Comparison of ENCODE assay signal across 8 cellular contexts in genomic region chr11:120344302-120345004, GRCh38. TPM values are rescaled to one million over a fixed set of nuclear protein-coding genes. Genes with fewer than 3 reads are reported as not detected.
DNase-seq lines count a peak whose midpoint lies in the region; ATAC-seq and TF ChIP-seq lines count a peak whose summit lies in the region.

No MANE protein-coding gene starts in this region.

- H3K4me3 ChIP-seq in MM.1S (ENCODE audit: low read length): peak overlapping the region; percentile 45

- H3K4me3 Mint-ChIP-seq in activated T-cell treated with anti-CD3 and anti-CD28 coated beads, Interleukin-2, amount 50 U/mL, for 72 hours: peak overlapping the region; percentile 60 to 69
- peak overlapping the region in 7 of 8 donors; percentile 0 to 46 (median 24) for H3K4me3 Mint-ChIP-seq in naive B cell

- H3K4me2 ChIP-seq in MM.1S (ENCODE audit: low read depth, low read length): peak overlapping the region; percentile 88

- H3K36me3 ChIP-seq in MM.1S (replicated peaks; ENCODE audit: insufficient read depth, low read length): 0 out of 2 replicates have a peak, but pooled peaks cover 3% of the 10 kb centered on the region

- peak overlapping the region; percentile 56 for H3K27ac Mint-ChIP-seq in activated T-cell treated with anti-CD3 and anti-CD28 coated beads, Interleukin-2, amount 50 U/mL, for 72 hours
- H3K27ac Mint-ChIP-seq in naive B cell: peak overlapping the region in 2 of 6 donors; percentile 2 to 39

- peak overlapping the region; percentile 78 for H3K27ac ChIP-seq in MM.1S (ENCODE audit: low read length)

- peaks cover 41% of the 10 kb centered on the region for H3F3A ChIP-seq in MM.1S (ENCODE audit: insufficient read depth, low read length)

- H3K4me1 Mint-ChIP-seq in activated T-cell treated with anti-CD3 and anti-CD28 coated beads, Interleukin-2, amount 50 U/mL, for 72 hours (ENCODE audit: low read depth): peaks cover 36% of the 10 kb centered on the region
- peaks cover 28 to 45% (median 34%) of the 10 kb centered on the region in 3 donors for H3K4me1 Mint-ChIP-seq in naive B cell

- no peaks in the 10 kb centered on the region for H3K27me3 ChIP-seq in MM.1S (replicated peaks; ENCODE audit: insufficient read depth, low read length)

- POLR2A ChIA-PET in HEK293T (lab: Yijun Ruan, JAX): no interaction called here

- peaks cover 87% of the 10 kb centered on the region for H3K79me2 ChIP-seq in MM.1S (ENCODE audit: low read length)

- DNase-seq in activated naive CD4-positive, alpha-beta T cell treated with Interleukin-2 at 50 U/mL for 16 hours: peak; percentile 15
- DNase-seq in activated naive CD4-positive, alpha-beta T cell treated with anti-CD3 and anti-CD28 coated beads, Interleukin-2, amount 50 U/mL, for 16 hours: no peak
- DNase-seq in HEK293T (ENCODE audit: extremely low spot score): no peak
- peak; percentile 95 for DNase-seq in MM.1S
- DNase-seq in activated T-cell treated with anti-CD3 and anti-CD28 coated beads, Interleukin-2, amount 50 U/mL, for 72 hours: peak; percentile 50 to 59
- DNase-seq in naive B cell: peak; percentile 72
- no peak for DNase-seq in globus pallidus (ENCODE audit: low spot score)
- DNase-seq in COR-L47 (lab: John Stamatoyannopoulos, UW): no peak

- peak overlapping the region; percentile 26 for H3K9ac ChIP-seq in MM.1S (ENCODE audit: low read length)

- no peaks in the 10 kb centered on the region for H3K9me3 ChIP-seq in MM.1S (replicated peaks; ENCODE audit: insufficient read depth, low read length)

- ATAC-seq in activated T-cell treated with anti-CD3 and anti-CD28 coated beads, Interleukin-2, amount 50 U/mL, for 72 hours (replicated peaks in 1 of 2): peak; percentile 84
- ATAC-seq in naive B cell (ENCODE audit: low read depth in 2 of 2): peak; percentile 96 to 97

- no peak overlapping the region for H2AFZ ChIP-seq in MM.1S (ENCODE audit: low read length)

- CTCF ChIA-PET in HEK293T (lab: Yijun Ruan, JAX): no interaction called here

- H3K9me3 Mint-ChIP-seq in activated T-cell treated with anti-CD3 and anti-CD28 coated beads, Interleukin-2, amount 50 U/mL, for 72 hours: peaks cover 0 to 2% of the 10 kb centered on the region in 2 donors
- H3K9me3 Mint-ChIP-seq in naive B cell: peaks cover 0 to 7% (median 2%) of the 10 kb centered on the region in 7 donors

- no peak for TF ChIP-seq CTCF in MM.1S (IDR thresholded peaks at IDR 0.05; ENCODE audit: low read length)

- H3K27me3 Mint-ChIP-seq in activated T-cell treated with anti-CD3 and anti-CD28 coated beads, Interleukin-2, amount 50 U/mL, for 72 hours (ENCODE audit: low read depth): peaks cover 62% of the 10 kb centered on the region
- peaks cover 60 to 69% (median 68%) of the 10 kb centered on the region in 3 donors for H3K27me3 Mint-ChIP-seq in naive B cell

- H3K9me2 ChIP-seq in MM.1S (replicated peaks; ENCODE audit: insufficient read depth, low read length): no peaks in the 10 kb centered on the region

- peaks cover 3% of the 10 kb centered on the region in 2 donors for H3K36me3 Mint-ChIP-seq in activated T-cell treated with anti-CD3 and anti-CD28 coated beads, Interleukin-2, amount 50 U/mL, for 72 hours (ENCODE audit: insufficient read depth in 2 of 2)
- peaks cover 0 to 4% of the 10 kb centered on the region in 2 donors for H3K36me3 Mint-ChIP-seq in naive B cell

- peaks cover 1% of the 10 kb centered on the region; the same call in 1 of the 2 replicates for H4K20me1 ChIP-seq in MM.1S (ENCODE audit: insufficient read depth, low read length)

- H3K4me1 ChIP-seq in MM.1S (ENCODE audit: low read length): peaks cover 50% of the 10 kb centered on the region

TF ChIP-seq in HEK293T, 16 proteins besides CTCF, POLR2A, EP300 and RAD21:
- TF ChIP-seq BHLHE40 (IDR thresholded peaks at IDR 0.05; ENCODE audit: borderline replicate concordance) (no peak), ZNF384 (IDR thresholded peaks at IDR 0.05) (peak; percentile 42; the same call in 1 of the 2 replicates)

RNA-seq across cellular contexts. Expression of gene ARHGEF12, which starts 8.2 kb away (rescaled TPM):
- total RNA-seq in activated T-cell treated with anti-CD3 and anti-CD28 coated beads, Interleukin-2, amount 50 U/mL, for 72 hours: 10 to 100 TPM; 16.1 to 20.5 TPM
- 1 to 10 TPM in 5 of 6 donors, not detected in 1; 2.3 to 4.3 (median 3.6) TPM for polyA plus RNA-seq in naive B cell (ENCODE audit: low read depth in 6 of 6)

RNA-seq across cellular contexts. Expression of gene TLCD5, which starts 19.4 kb away (rescaled TPM):
- 1 to 10 TPM; 2.0 to 2.8 TPM for total RNA-seq in activated T-cell treated with anti-CD3 and anti-CD28 coated beads, Interleukin-2, amount 50 U/mL, for 72 hours
- polyA plus RNA-seq in naive B cell (ENCODE audit: low read depth in 6 of 6): not detected

Comparison
In these comparisons a context has a peak if more than half of its experiments do, and no peak if none do; other contexts are left out.
1. DNase-seq: peak in activated naive CD4-positive, alpha-beta T cell treated with Interleukin-2 at 50 U/mL for 16 hours (single experiment), MM.1S (single experiment), activated T-cell treated with anti-CD3 and anti-CD28 coated beads, Interleukin-2, amount 50 U/mL, for 72 hours (2 of 2) and naive B cell (single experiment); none in activated naive CD4-positive, alpha-beta T cell treated with anti-CD3 and anti-CD28 coated beads, Interleukin-2, amount 50 U/mL, for 16 hours (single experiment), HEK293T (single experiment), globus pallidus (single experiment) and COR-L47 (single experiment).